Comparison of ENCODE assay signal across 12 cellular contexts in genomic region chr13:80334582-80335260, GRCh38. TPM values are rescaled to one million over a fixed set of nuclear protein-coding genes. Genes with fewer than 3 reads are reported as not detected.
DNase-seq lines count a peak whose midpoint lies in the region; ATAC-seq, FAIRE-seq and TF ChIP-seq lines count a peak whose summit lies in the region.
"Had no signal": no experiment of that assay in that cellular context is flagged by ENCODE, and none has a peak within 500 bp of the region (broad histone marks: within the 10 kb centered on the region; RNA-seq: fewer than 3 reads in every experiment).

No MANE protein-coding gene starts in this region.

- no peak overlapping the region for H2BK5ac ChIP-seq in neuronal stem cell (ENCODE audit: low read length)

- no peak for FAIRE-seq in HepG2 (lab: Jason Lieb, UNC)
- FAIRE-seq: HTR-8/SVneo had no signal

- BruUV-seq in HepG2 (replicated peaks; lab: Mats Ljungman, UMichigan) (no TSS peak), mammary epithelial cell (replicated peaks; lab: Mats Ljungman, UMichigan) (no TSS peak)

- no peak for TF ChIP-seq RAD21 in liver (IDR thresholded peaks at IDR 0.05)
- TF ChIP-seq RAD21 in HepG2 (CRISPR knock-in tag; IDR thresholded peaks at IDR 0.05): no peak

- H3K9ac ChIP-seq in liver (ENCODE audit: low read depth in 1 of 2, low read length in 2 of 2) (no peak overlapping the region), HepG2 (ENCODE audit: insufficient read depth, low read depth, low read length) (no peak overlapping the region), mammary epithelial cell (ENCODE audit: insufficient read depth, low read length) (no peak overlapping the region), neuronal stem cell (ENCODE audit: low read depth, low read length, poor library complexity) (no peak overlapping the region)

- H2AK5ac ChIP-seq in neuronal stem cell (ENCODE audit: low read depth, low read length): no peak overlapping the region

- H3K36me3 ChIP-seq in liver (ENCODE audit: control insufficient read depth in 4 of 4, insufficient read depth in 3 of 4, low read depth in 1 of 4, low read length in 3 of 4) (peaks cover 0 to 10% (median under 1%) of the 10 kb centered on the region in 4 donors), HepG2 (replicated peaks in 1 of 2; ENCODE audit: control insufficient read depth in 1 of 2, insufficient read depth in 2 of 2, low read length in 2 of 2) (peaks cover 5 to 9% of the 10 kb centered on the region in 2 experiments), mammary epithelial cell (ENCODE audit: insufficient read depth, low read length) (peaks cover 13% of the 10 kb centered on the region), neuronal stem cell (replicated peaks in 1 of 2; ENCODE audit: control insufficient read depth in 2 of 2, insufficient read depth in 2 of 2, low read length in 2 of 2) (peaks cover 14 to 91% of the 10 kb centered on the region in 2 donors)

- CTCF ChIA-PET in HepG2 (lab: Yijun Ruan, JAX; ENCODE audit: low intra/inter-chr PET ratio, low total read pairs): no interaction called here
- CTCF ChIA-PET in mammary epithelial cell (lab: Charles Lee; ENCODE audit: low non-redundant PET): no interaction called here

- TF ChIP-seq POLR2A in HepG2 (IDR thresholded peaks at IDR 0.05; ENCODE audit: insufficient read depth in 1 of 2, low read depth in 2 of 2, low read length in 2 of 2): no peak

- no peak overlapping the region for H2BK120ac ChIP-seq in neuronal stem cell (ENCODE audit: low read depth, low read length)

- H3K4ac ChIP-seq in neuronal stem cell (ENCODE audit: low read length): no peak overlapping the region

- H2BK15ac ChIP-seq in neuronal stem cell (ENCODE audit: low read length): no peak overlapping the region

- H3K4me1 ChIP-seq in liver (ENCODE audit: control insufficient read depth in 4 of 4, insufficient read depth in 4 of 4, low read length in 3 of 4) (peaks cover 4 to 36% (median 25%) of the 10 kb centered on the region in 4 donors), HepG2 (ENCODE audit: insufficient read depth, low read length) (peaks cover 40% of the 10 kb centered on the region), mammary epithelial cell (ENCODE audit: insufficient read depth, low read length) (peaks cover 9% of the 10 kb centered on the region), neuronal stem cell (ENCODE audit: control insufficient read depth in 2 of 2, insufficient read depth in 1 of 2, low read depth in 1 of 2, low read length in 2 of 2) (peaks cover 7 to 9% of the 10 kb centered on the region in 2 donors)

- H3K27ac ChIP-seq in liver (ENCODE audit: low read depth in 1 of 2, low read length in 2 of 2) (peak overlapping the region in 1 of 2 donors; percentile 28), HepG2 (ENCODE audit: extremely low read length, insufficient read depth, low read length) (no peak overlapping the region), mammary epithelial cell (ENCODE audit: insufficient read depth, low read depth, low read length) (peak overlapping the region; percentile 42), neuronal stem cell (replicated peaks; ENCODE audit: low read length) (no peak overlapping the region)

- H3K79me1 ChIP-seq in neuronal stem cell (ENCODE audit: low read depth, low read length): peaks cover 2% of the 10 kb centered on the region

- H2AFZ ChIP-seq in HepG2 (ENCODE audit: low read length) (no peak overlapping the region), mammary epithelial cell (ENCODE audit: low read depth, low read length) (no peak overlapping the region), neuronal stem cell (ENCODE audit: low read length) (no peak overlapping the region)

- TF ChIP-seq EP300 in HepG2 (IDR thresholded peaks at IDR 0.05; ENCODE audit: low read depth in 2 of 2, low read length in 2 of 2) (no peak), HepG2 (CRISPR knock-in tag; IDR thresholded peaks at IDR 0.05; ENCODE audit: borderline replicate concordance) (no peak)

- H4K20me1 ChIP-seq in HepG2 (ENCODE audit: insufficient read depth, low read length): peaks cover 36% of the 10 kb centered on the region
- H4K20me1 ChIP-seq in mammary epithelial cell (ENCODE audit: insufficient read depth, low read length): no peaks in the 10 kb centered on the region

- TF ChIP-seq CTCF in liver (IDR thresholded peaks at IDR 0.05; ENCODE audit: low read depth, low read length, missing input control) (no peak), HepG2 (CRISPR knock-in tag; IDR thresholded peaks at IDR 0.05) (no peak), mammary epithelial cell (conservative IDR thresholded peaks at IDR 0.05 in 1 of 2, IDR thresholded peaks at IDR 0.05 in 1 of 2; ENCODE audit: extremely low read depth in 1 of 2, insufficient read depth in 1 of 2, low read depth in 1 of 2, low read length in 2 of 2) (no peak)

- H4K91ac ChIP-seq in neuronal stem cell (ENCODE audit: low read depth, low read length, poor library complexity): no peak overlapping the region

- H3K4me2 ChIP-seq in HepG2 (ENCODE audit: low read depth, low read length) (no peak overlapping the region), mammary epithelial cell (ENCODE audit: insufficient read depth, low read depth, low read length) (peak overlapping the region; percentile 82), neuronal stem cell (ENCODE audit: insufficient read depth, low read length, poor library complexity, severe bottlenecking) (no peak overlapping the region)

- no peak overlapping the region for H3K14ac ChIP-seq in neuronal stem cell (ENCODE audit: low read length)

- no peak overlapping the region for H3K23ac ChIP-seq in neuronal stem cell (ENCODE audit: low read depth, low read length, poor library complexity)

- POLR2A ChIA-PET in HepG2 (lab: Yijun Ruan, JAX): interaction anchor here (1.0 kb wide), 1 partner anchor 8 kb away, joined by 4 read pairs; no protein-coding TSS in a partner anchor

- H2BK12ac ChIP-seq in neuronal stem cell (ENCODE audit: low read length): no peak overlapping the region

- in situ Hi-C loops in HepG2 (cut with HindIII; ENCODE audit: extremely low pct_ligation_motif_present, low pct_unique_long_range_greater_than_20kb) (loop anchor here (25.0 kb wide), 1 partner anchor 922 kb away; the partner anchor contains the start of gene RBM26), mammary epithelial cell (cut with MboI; ENCODE audit: low sequenced_read_pairs in 2 of 2) (loop anchor here (5.0 to 25.0 kb wide), 5 partner anchors 292 to 647 kb away; no protein-coding TSS in a partner anchor)

- H4K8ac ChIP-seq in neuronal stem cell (ENCODE audit: low read depth, low read length): no peak overlapping the region

- dilution Hi-C loops in mammary epithelial cell (cut with HindIII; ENCODE audit: low sequenced_read_pairs): no loop called here

- H3K18ac ChIP-seq in neuronal stem cell (ENCODE audit: low read length): no peak overlapping the region

- DNase-seq in HepG2 (ENCODE audit: low spot score) (no peak), mammary epithelial cell (peak; percentile 60), kidney glomerular epithelial cell (lab: John Stamatoyannopoulos, UW) (peak; percentile 13), neuronal stem cell (ENCODE audit: low spot score) (no peak), activated gamma-delta T cell treated with Interleukin-2 at 50 U/mL for 16 hours (no peak)
- DNase-seq: mesendoderm, NCI-H2081, T1000 had no signal

- H3K27me3 ChIP-seq in liver (ENCODE audit: control insufficient read depth in 4 of 4, insufficient read depth in 4 of 4, low read length in 3 of 4): no peaks in the 10 kb centered on the region
- no peaks in the 10 kb centered on the region; a peak in 1 of 5 replicates for H3K27me3 ChIP-seq in HepG2 (ENCODE audit: control insufficient read depth in 1 of 2, insufficient read depth in 2 of 2, low read length in 2 of 2)
- no peaks in the 10 kb centered on the region for H3K27me3 ChIP-seq in mammary epithelial cell (ENCODE audit: insufficient read depth, low read length)
- no peaks in the 10 kb centered on the region for H3K27me3 ChIP-seq in neuronal stem cell (ENCODE audit: control insufficient read depth in 3 of 3, insufficient read depth in 3 of 3, low read depth in 1 of 3, low read length in 3 of 3)

- H3K9me3 ChIP-seq in liver (ENCODE audit: control insufficient read depth in 4 of 4, low read length in 3 of 4) (no peaks in the 10 kb centered on the region), HepG2 (ENCODE audit: low read length) (no peaks in the 10 kb centered on the region), mammary epithelial cell (replicated peaks; ENCODE audit: insufficient read depth, low read length) (no peaks in the 10 kb centered on the region), neuronal stem cell (replicated peaks in 1 of 2; ENCODE audit: control insufficient read depth in 2 of 2, insufficient read depth in 1 of 2, low read depth in 1 of 2, low read length in 2 of 2) (peaks cover 0 to 9% of the 10 kb centered on the region in 2 donors)

- intact Hi-C loops in HepG2 (cut with micrococcal nuclease; ENCODE audit: unreplicated experiment) (no loop called here), mammary epithelial cell (cut with micrococcal nuclease) (no loop called here)

- ATAC-seq in HepG2 (no peak), GM18858 (IDR thresholded peaks at IDR 0.05; ENCODE audit: unreplicated experiment) (no peak), HG02642 (IDR thresholded peaks at IDR 0.05; ENCODE audit: poor library complexity, unreplicated experiment) (no peak)

- H3K79me2 ChIP-seq in HepG2 (ENCODE audit: insufficient read depth, low read length) (peaks cover 53% of the 10 kb centered on the region), mammary epithelial cell (ENCODE audit: insufficient read depth, low read length) (peaks cover 81% of the 10 kb centered on the region)

- WGBS in liver: 76% methylated on average over 3 of the region's 3 CpGs
- 93% methylated on average over 3 of the region's 3 CpGs for WGBS in HepG2 (ENCODE audit: low lambda C conversion rate)
- 32% methylated on average over 3 of the region's 3 CpGs for WGBS in mammary epithelial cell (ENCODE audit: low coverage, missing lambda C conversion rate)
- WGBS in neuronal stem cell (ENCODE audit: extremely low coverage in 2 of 2, insufficient read length in 2 of 2, insufficient replicate concordance in 1 of 2), 2 donors: no CpG with 5 or more reads among the region's 3 CpGs

- H3K4me3 ChIP-seq in liver (ENCODE audit: low read depth in 1 of 3, low read length in 3 of 3): no peak overlapping the region
- H3K4me3 ChIP-seq in HepG2 (replicated peaks in 1 of 3; ENCODE audit: insufficient read depth in 1 of 3, low read depth in 2 of 3, low read length in 3 of 3): no peak overlapping the region
- peak overlapping the region in 2 of 3 experiments; percentile 89 to 95 for H3K4me3 ChIP-seq in mammary epithelial cell (replicated peaks in 1 of 3; ENCODE audit: insufficient read depth in 1 of 3, low read depth in 2 of 3, low read length in 3 of 3)
- peak overlapping the region in 1 of 2 donors; percentile 63 for H3K4me3 ChIP-seq in neuronal stem cell (ENCODE audit: low read length in 2 of 2)

RNA-seq across cellular contexts. Expression of gene SPRY2, which starts 6.2 kb away (rescaled TPM):
- total RNA-seq in liver (10 to 100 TPM in 1 of 2 donors, 1 to 10 TPM in 1; 8.8 to 20.1 TPM), HepG2 (2016; rRNA removed; fragmentation: Illumina TruSeq; extraction: Trizol) (7.4 and 9.8 TPM in 2 replicates), mammary epithelial cell (10 to 100 TPM; 14.8 to 59.4 TPM)
- polyA plus RNA-seq in liver (1 to 10 TPM; 4.8 to 9.4 TPM), HepG2 (2011; rRNA removed) (21.4 and 25.1 TPM in 2 replicates), mammary epithelial cell (55.0 TPM)
- total RNA-seq in HepG2 (2016; cell fraction: cytosol; rRNA removed; fragmentation: Illumina TruSeq; extraction: Trizol; ENCODE audit: low read depth): 4.1 and 5.1 TPM in 2 replicates
- 7.1 and 7.9 TPM in 2 replicates for total RNA-seq in HepG2 (2016; cell fraction: insoluble cytoplasmic fraction; rRNA removed; fragmentation: Illumina TruSeq; extraction: Trizol)
- total RNA-seq in HepG2 (2016; cell fraction: membrane; rRNA removed; fragmentation: Illumina TruSeq; extraction: Trizol): 12.8 and 12.9 TPM in 2 replicates
- total RNA-seq in HepG2 (2016; cell fraction: nucleus; rRNA removed; fragmentation: Illumina TruSeq; extraction: Trizol): 9.3 and 9.6 TPM in 2 replicates
- 23.5 and 27.7 TPM in 2 replicates for polyA plus RNA-seq in HepG2 (2011; cell fraction: cytosol; rRNA removed)
- 13.8 and 14.2 TPM in 2 replicates for polyA plus RNA-seq in HepG2 (2011; cell fraction: nucleus; rRNA removed)
- polyA plus RNA-seq in HepG2 (2012): 8.4 and 9.8 TPM in 2 replicates
- 4.9 and 5.4 TPM in 2 replicates for polyA plus RNA-seq in HepG2 (2016; cell fraction: cytosol; fragmentation: Illumina TruSeq; extraction: Trizol; ENCODE audit: low read depth)
- 12.2 and 12.8 TPM in 2 replicates for polyA plus RNA-seq in HepG2 (2016; cell fraction: insoluble cytoplasmic fraction; fragmentation: Illumina TruSeq; extraction: Trizol; ENCODE audit: low read depth)
- polyA plus RNA-seq in HepG2 (2016; cell fraction: membrane; fragmentation: Illumina TruSeq; extraction: Trizol; ENCODE audit: low read depth): 11.6 and 12.5 TPM in 2 replicates
- 16.3 and 17.0 TPM in 2 replicates for polyA plus RNA-seq in HepG2 (2016; cell fraction: nucleus; fragmentation: Illumina TruSeq; extraction: Trizol; ENCODE audit: insufficient read depth, low read depth)
- polyA minus RNA-seq in HepG2 (2011; rRNA and poly(A)+ RNA removed; ENCODE audit: low replicate concordance): 7.9 and 33.9 TPM in 2 replicates
- polyA minus RNA-seq in HepG2 (2011; cell fraction: cytosol; rRNA and poly(A)+ RNA removed): 11.2 and 12.0 TPM in 2 replicates
- 12.7 and 13.4 TPM in 2 replicates for polyA minus RNA-seq in HepG2 (2011; cell fraction: nucleus; rRNA and poly(A)+ RNA removed)
- polyA minus RNA-seq in mammary epithelial cell: 64.8 TPM
- 98.8 TPM for polyA plus RNA-seq in neuronal stem cell (2013, experiment 1 of 2)
- polyA plus RNA-seq in neuronal stem cell (2013, experiment 2 of 2): 98.5 TPM

Comparison
In these comparisons a context has a peak if more than half of its experiments do, and no peak if none do; other contexts are left out.
1. H3K4me3 ChIP-seq: peak in mammary epithelial cell (2 of 3); none in liver (0 of 3) and HepG2 (0 of 3).
2. DNase-seq: peak in mammary epithelial cell (single experiment) and kidney glomerular epithelial cell (single experiment); none in HepG2 (single experiment), neuronal stem cell (single experiment) and activated gamma-delta T cell treated with Interleukin-2 at 50 U/mL for 16 hours (single experiment).